17 cellular contexts compared by ENCODE assay signal in genomic region chr4:84678976-84679744, GRCh38.
A peak's percentile ranks its signal among the peaks of the same experiment; 100 is the strongest.
DNase-seq lines count a peak whose midpoint lies in the region; ATAC-seq and TF ChIP-seq lines count a peak whose summit lies in the region.
"Had no signal": no experiment of that assay in that cellular context is flagged by ENCODE, and none has a peak within 500 bp of the region (broad histone marks: within the 10 kb centered on the region; RNA-seq: fewer than 3 reads in every experiment).

No MANE protein-coding gene starts in this region.

- peak overlapping the region in 3 of 4 donors; percentile 4 to 62 (median 59) for H3K27ac ChIP-seq in tibial nerve
- H3K27ac ChIP-seq in smooth muscle cell (ENCODE audit: low read depth) = no peak overlapping the region
- H3K27ac ChIP-seq: SK-N-MC had no signal

- peaks cover 0 to 2% of the 10 kb centered on the region in 2 donors for H3K9me3 Mint-ChIP-seq in effector memory CD8-positive, alpha-beta T cell

- H3K27me3 ChIP-seq in tibial nerve = no peaks in the 10 kb centered on the region
- H3K27me3 ChIP-seq in smooth muscle cell (ENCODE audit: low read depth) = no peaks in the 10 kb centered on the region

- no peak for TF ChIP-seq POLR2A in tibial nerve (IDR thresholded peaks at IDR 0.05)

- H3K4me3 ChIP-seq in fibroblast of the aortic adventitia (ENCODE audit: low read depth, low read length) (no peak overlapping the region), tibial nerve (no peak overlapping the region), smooth muscle cell (no peak overlapping the region)
- H3K4me3 ChIP-seq: SK-N-MC had no signal

- H3K27ac Mint-ChIP-seq in effector memory CD8-positive, alpha-beta T cell = no peak overlapping the region
- H3K27ac Mint-ChIP-seq: CD8-positive, alpha-beta memory T cell had no signal

- H3K36me3 Mint-ChIP-seq in effector memory CD8-positive, alpha-beta T cell (ENCODE audit: insufficient read depth) = peaks cover 6% of the 10 kb centered on the region
- H3K36me3 Mint-ChIP-seq: CD8-positive, alpha-beta memory T cell had no signal

- no peak for TF ChIP-seq EP300 in tibial nerve (IDR thresholded peaks at IDR 0.05)

- H4K20me1 ChIP-seq in smooth muscle cell (ENCODE audit: low read depth) = no peaks in the 10 kb centered on the region

- ATAC-seq in HG02678 (IDR thresholded peaks at IDR 0.05; ENCODE audit: unreplicated experiment) = no peak
- no peak for ATAC-seq in effector memory CD8-positive, alpha-beta T cell (replicated peaks)
- ATAC-seq in GM18498 (IDR thresholded peaks at IDR 0.05; ENCODE audit: unreplicated experiment) = no peak

- DNase-seq in cerebellum (ENCODE audit: low spot score) (peak; percentile 41), fibroblast of the aortic adventitia (ENCODE audit: low read depth) (peak; percentile 25), posterior cingulate gyrus (peak in 6 of 10 donors; percentile 29 to 87 (median 60)), tibial nerve (ENCODE audit: low spot score in 2 of 2) (peak; percentile 15 to 31), smooth muscle cell (lab: John Stamatoyannopoulos, UW; ENCODE audit: unreplicated experiment) (no peak)
- DNase-seq in effector memory CD8-positive, alpha-beta T cell = no peak
- DNase-seq: CD8-positive, alpha-beta memory T cell; DMS53; EL; HCEC 1CT; MM.1S; NCI-H1105; NCI-H1694; Right ventricle myocardium superior had no signal

- H3F3A ChIP-seq in smooth muscle cell (ENCODE audit: low read depth) = peaks cover 9% of the 10 kb centered on the region

- no peak overlapping the region for H3K4me3 Mint-ChIP-seq in effector memory CD8-positive, alpha-beta T cell
- H3K4me3 Mint-ChIP-seq: CD8-positive, alpha-beta memory T cell had no signal

- no peaks in the 10 kb centered on the region for H3K79me2 ChIP-seq in smooth muscle cell (ENCODE audit: low read depth)

- H3K4me1 ChIP-seq in tibial nerve = peaks cover 0 to 30% (median 14%) of the 10 kb centered on the region in 4 donors
- H3K4me1 ChIP-seq in smooth muscle cell (ENCODE audit: low read depth) = peaks cover 12% of the 10 kb centered on the region

- H3K36me3 ChIP-seq in tibial nerve (peaks cover 2 to 99% (median 5%) of the 10 kb centered on the region in 3 donors), smooth muscle cell (ENCODE audit: low read depth) (peaks cover 25% of the 10 kb centered on the region)

- intact Hi-C loops in posterior cingulate gyrus (cut with DNase I) = no loop called here

- no peaks in the 10 kb centered on the region for H3K4me1 Mint-ChIP-seq in effector memory CD8-positive, alpha-beta T cell (ENCODE audit: low read depth in 2 of 2)

- H2AFZ ChIP-seq in smooth muscle cell (ENCODE audit: low read depth) = no peak overlapping the region

- no peaks in the 10 kb centered on the region for H3K9me3 ChIP-seq in tibial nerve
- H3K9me3 ChIP-seq in smooth muscle cell (replicated peaks; ENCODE audit: low read depth) = no peaks in the 10 kb centered on the region

- H3K4me2 ChIP-seq in smooth muscle cell = no peak overlapping the region

- WGBS in tibial nerve, 2 donors = 83 to 85% methylated on average over 10 to 14 of the region's 14 CpGs
- WGBS in smooth muscle cell (ENCODE audit: low lambda C conversion rate) = 96% methylated on average over 14 of the region's 14 CpGs

- TF ChIP-seq CTCF in fibroblast of the aortic adventitia (IDR thresholded peaks at IDR 0.05; ENCODE audit: insufficient read depth, low read length) (no peak), tibial nerve (IDR thresholded peaks at IDR 0.05) (no peak), smooth muscle cell (IDR thresholded peaks at IDR 0.05; ENCODE audit: borderline replicate concordance, insufficient read depth, poor library complexity, severe bottlenecking) (no peak)

- no peak overlapping the region for H3K9ac ChIP-seq in smooth muscle cell (ENCODE audit: low read depth)

- H3K27me3 Mint-ChIP-seq in effector memory CD8-positive, alpha-beta T cell = no peaks in the 10 kb centered on the region
- H3K27me3 Mint-ChIP-seq: CD8-positive, alpha-beta memory T cell had no signal

Comparison
In these comparisons a context has a peak if more than half of its experiments do, and no peak if none do; other contexts are left out.
1. DNase-seq: peak in cerebellum (single experiment), fibroblast of the aortic adventitia (single experiment), posterior cingulate gyrus (6 of 10) and tibial nerve (2 of 2); none in smooth muscle cell (single experiment) and effector memory CD8-positive, alpha-beta T cell (0 of 3).